In genomic region chr16:27246439-27246838, GRCh38 we compare ENCODE assay signal across 16 cellular contexts. TPM values are rescaled to one million over a fixed set of nuclear protein-coding genes. Genes with fewer than 3 reads are reported as not detected.
DNase-seq lines count a peak whose midpoint lies in the region; ATAC-seq and TF ChIP-seq lines count a peak whose summit lies in the region.
"Had no signal": no experiment of that assay in that cellular context is flagged by ENCODE, and none has a peak within 500 bp of the region (broad histone marks: within the 10 kb centered on the region; RNA-seq: fewer than 3 reads in every experiment).

No MANE protein-coding gene starts in this region.

- TF ChIP-seq CTCF in omental fat pad (IDR thresholded peaks at IDR 0.05), result no peak
- TF ChIP-seq CTCF in uterus (IDR thresholded peaks at IDR 0.05), result no peak
- no peak for TF ChIP-seq CTCF in mammary epithelial cell (conservative IDR thresholded peaks at IDR 0.05 in 1 of 2, IDR thresholded peaks at IDR 0.05 in 1 of 2; ENCODE audit: extremely low read depth in 1 of 2, insufficient read depth in 1 of 2, low read depth in 1 of 2, low read length in 2 of 2)
- TF ChIP-seq CTCF in BE2C (IDR thresholded peaks at IDR 0.05; ENCODE audit: low read depth, low read length), result no peak

- H3K9me3 ChIP-seq in uterus, result no peaks in the 10 kb centered on the region
- no peaks in the 10 kb centered on the region for H3K9me3 ChIP-seq in mammary epithelial cell (replicated peaks; ENCODE audit: insufficient read depth, low read length)
- H3K9me3 ChIP-seq in BE2C, result no peaks in the 10 kb centered on the region
- H3K9me3 ChIP-seq: SK-N-SH had no signal

- dilution Hi-C loops in mammary epithelial cell (cut with HindIII; ENCODE audit: low sequenced_read_pairs), result no loop called here

- no peaks in the 10 kb centered on the region for H4K20me1 ChIP-seq in mammary epithelial cell (ENCODE audit: insufficient read depth, low read length)

- 56% methylated on average over 4 of the region's 4 CpGs for WGBS in mammary epithelial cell (ENCODE audit: low coverage, missing lambda C conversion rate)

- H3K79me2 ChIP-seq in mammary epithelial cell (ENCODE audit: insufficient read depth, low read length), result peaks cover 5% of the 10 kb centered on the region

- no peak overlapping the region for H3K4me2 ChIP-seq in mammary epithelial cell (ENCODE audit: insufficient read depth, low read depth, low read length)
- H3K4me2 ChIP-seq: SK-N-SH had no signal

- CTCF ChIA-PET in mammary epithelial cell (lab: Charles Lee; ENCODE audit: low non-redundant PET), result no interaction called here

- peaks cover 6 to 25% of the 10 kb centered on the region in 2 donors for H3K4me1 ChIP-seq in uterus
- H3K4me1 ChIP-seq in mammary epithelial cell (ENCODE audit: insufficient read depth, low read length), result no peaks in the 10 kb centered on the region
- H3K4me1 ChIP-seq in BE2C, result peaks cover 7% of the 10 kb centered on the region; the same call in 1 of the 2 replicates

- H3K36me3 ChIP-seq in uterus (no peaks in the 10 kb centered on the region), mammary epithelial cell (ENCODE audit: insufficient read depth, low read length) (no peaks in the 10 kb centered on the region), BE2C (no peaks in the 10 kb centered on the region; the same call in 1 of the 2 replicates)

- H3K27ac ChIP-seq in uterus (peak overlapping the region; percentile 82 to 87), mammary epithelial cell (ENCODE audit: insufficient read depth, low read depth, low read length) (no peak overlapping the region)
- H3K27ac ChIP-seq: HL-60 had no signal

- H3K27me3 ChIP-seq in uterus, result no peaks in the 10 kb centered on the region
- H3K27me3 ChIP-seq in mammary epithelial cell (ENCODE audit: insufficient read depth, low read length), result no peaks in the 10 kb centered on the region
- no peaks in the 10 kb centered on the region for H3K27me3 ChIP-seq in BE2C

- H3K36me3 Mint-ChIP-seq in activated naive CD4-positive, alpha-beta T cell treated with anti-CD3 and anti-CD28 coated beads, Interleukin-2, amount 50 U/mL, for 24 hours, result peaks cover 26% of the 10 kb centered on the region
- peaks cover 21% of the 10 kb centered on the region for H3K36me3 Mint-ChIP-seq in activated naive CD8-positive, alpha-beta T cell
- H3K36me3 Mint-ChIP-seq: natural killer cell had no signal

- H3K9ac ChIP-seq in mammary epithelial cell (ENCODE audit: insufficient read depth, low read length), result no peak overlapping the region
- H3K9ac ChIP-seq: SK-N-SH had no signal

- in situ Hi-C loops in mammary epithelial cell (cut with MboI; ENCODE audit: low sequenced_read_pairs in 2 of 2), result loop anchor here in 1 of 2 donors (25.0 kb wide), 1 partner anchor 216 kb away; no protein-coding TSS in a partner anchor

- intact Hi-C loops in uterus (cut with DNase I; ENCODE audit: low total_unique reads), result loop anchor here (10.0 kb wide), 1 partner anchor 78 kb away; no protein-coding TSS in a partner anchor
- intact Hi-C loops in mammary epithelial cell (cut with micrococcal nuclease), result no loop called here

- no peak for ATAC-seq in omental fat pad (ENCODE audit: low FRiP score)
- ATAC-seq: GM12878, natural killer cell had no signal

- no peaks in the 10 kb centered on the region for H3K27me3 Mint-ChIP-seq in activated naive CD4-positive, alpha-beta T cell treated with anti-CD3 and anti-CD28 coated beads, Interleukin-2, amount 50 U/mL, for 24 hours
- no peaks in the 10 kb centered on the region for H3K27me3 Mint-ChIP-seq in activated naive CD8-positive, alpha-beta T cell

- TF ChIP-seq POLR2A in uterus (IDR thresholded peaks at IDR 0.05), result no peak

- peak overlapping the region; percentile 81 for H3K27ac Mint-ChIP-seq in activated naive CD4-positive, alpha-beta T cell treated with anti-CD3 and anti-CD28 coated beads, Interleukin-2, amount 50 U/mL, for 24 hours
- H3K27ac Mint-ChIP-seq in activated naive CD8-positive, alpha-beta T cell, result peak overlapping the region; percentile 92
- H3K27ac Mint-ChIP-seq: natural killer cell had no signal

- no peaks in the 10 kb centered on the region for H3K9me3 Mint-ChIP-seq in activated naive CD4-positive, alpha-beta T cell treated with anti-CD3 and anti-CD28 coated beads, Interleukin-2, amount 50 U/mL, for 24 hours
- no peaks in the 10 kb centered on the region for H3K9me3 Mint-ChIP-seq in activated naive CD8-positive, alpha-beta T cell (ENCODE audit: low read depth)
- H3K9me3 Mint-ChIP-seq: natural killer cell had no signal

- H3K4me3 Mint-ChIP-seq in activated naive CD4-positive, alpha-beta T cell treated with anti-CD3 and anti-CD28 coated beads, Interleukin-2, amount 50 U/mL, for 24 hours, result no peak overlapping the region
- H3K4me3 Mint-ChIP-seq in activated naive CD8-positive, alpha-beta T cell, result peak overlapping the region; percentile 11
- H3K4me3 Mint-ChIP-seq: natural killer cell had no signal

- H3K4me3 ChIP-seq in uterus (no peak overlapping the region), mammary epithelial cell (replicated peaks in 1 of 3; ENCODE audit: insufficient read depth in 1 of 3, low read depth in 2 of 3, low read length in 3 of 3) (no peak overlapping the region), BE2C (ENCODE audit: low read depth, low read length) (no peak overlapping the region)
- H3K4me3 ChIP-seq: GM12878 had no signal

- BruUV-seq in mammary epithelial cell (replicated peaks; lab: Mats Ljungman, UMichigan), result no TSS peak

- H3K4me1 Mint-ChIP-seq in activated naive CD4-positive, alpha-beta T cell treated with anti-CD3 and anti-CD28 coated beads, Interleukin-2, amount 50 U/mL, for 24 hours, result peaks cover 89% of the 10 kb centered on the region
- peaks cover 82% of the 10 kb centered on the region for H3K4me1 Mint-ChIP-seq in activated naive CD8-positive, alpha-beta T cell (ENCODE audit: low read depth)

- H2AFZ ChIP-seq in mammary epithelial cell (ENCODE audit: low read depth, low read length), result no peak overlapping the region

- no peak for DNase-seq in activated naive CD4-positive, alpha-beta T cell treated with anti-CD3 and anti-CD28 coated beads, Interleukin-2, amount 50 U/mL, for 16 hours
- DNase-seq in omental fat pad (ENCODE audit: low spot score) (peak; percentile 18), uterus (no peak), mammary epithelial cell (no peak), BE2C (no peak)
- DNase-seq in effector CD4-positive, alpha-beta T cell, result no peak
- DNase-seq: amniotic stem cell, DND-41, foreskin melanocyte, natural killer cell, NCI-H2107, SK-N-SH had no signal

RNA-seq across cellular contexts. Expression of gene NSMCE1, which starts 22.1 kb away (rescaled TPM):
- total RNA-seq in omental fat pad, result 10 to 100 TPM; 30.3 to 53.0 (median 43.9) TPM
- total RNA-seq in uterus, result 10 to 100 TPM in 3 of 4 donors, 1 to 10 TPM in 1; 3.2 to 43.6 (median 35.6) TPM
- 10 to 100 TPM; 71.6 to 81.2 TPM for total RNA-seq in mammary epithelial cell
- polyA plus RNA-seq in mammary epithelial cell, result 54.1 TPM
- 71.1 TPM for polyA minus RNA-seq in mammary epithelial cell
- polyA plus RNA-seq in BE2C (2012; ENCODE audit: insufficient read depth, insufficient read length, low read depth), result 158 TPM

RNA-seq across cellular contexts. Expression of gene KDM8, which starts 43.1 kb away (rescaled TPM):
- total RNA-seq in omental fat pad, result 1 to 10 TPM; 2.0 to 4.6 (median 2.6) TPM
- 10 to 100 TPM in 2 of 4 donors, 1 to 10 TPM in 1, not detected in 1; 4.1 to 31.0 (median 11.5) TPM for total RNA-seq in uterus
- total RNA-seq in mammary epithelial cell, result 1 to 10 TPM; 2.8 to 4.0 TPM
- polyA plus RNA-seq in mammary epithelial cell, result 2.3 TPM
- 1.6 TPM for polyA minus RNA-seq in mammary epithelial cell
- polyA plus RNA-seq in BE2C (2012; ENCODE audit: insufficient read depth, insufficient read length, low read depth), result 18.1 TPM
